Comparison of ENCODE assay signal across 37 cellular contexts in the genomic region with DNA sequence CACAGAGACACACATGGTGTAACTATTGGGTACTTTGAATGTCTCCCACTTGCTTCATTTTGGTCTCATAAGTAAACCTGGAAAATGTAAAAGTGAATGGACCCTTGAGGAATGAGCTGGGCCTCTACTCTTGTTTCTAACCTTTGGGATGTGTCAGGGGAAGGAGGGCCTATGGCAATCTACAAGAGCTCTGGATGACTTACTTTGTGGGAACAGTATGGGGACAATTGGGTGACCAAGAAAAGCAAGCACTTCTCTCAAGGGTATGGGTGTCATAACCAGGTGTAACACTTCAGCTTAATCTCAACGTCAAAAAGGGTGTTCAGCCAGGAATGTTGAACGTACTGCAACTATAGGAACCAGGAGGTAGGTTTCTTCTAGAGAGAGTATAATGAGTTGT.
DNase-seq lines count a peak whose midpoint lies in the region; ATAC-seq, FAIRE-seq and TF ChIP-seq lines count a peak whose summit lies in the region.
"Had no signal": no experiment of that assay in that cellular context is flagged by ENCODE, and none has a peak within 500 bp of the region (broad histone marks: within the 10 kb centered on the region; RNA-seq: fewer than 3 reads in every experiment).

No MANE protein-coding gene starts in this region.

- H2AFZ ChIP-seq in mammary epithelial cell (ENCODE audit: low read depth, low read length), result no peak overlapping the region

- FAIRE-seq in RCC 7860 (lab: Jason Lieb, UNC), result no peak
- FAIRE-seq: A204.1, A549, D721Med had no signal

- no peak for DNase-seq in left lung
- no peak for DNase-seq in lower lobe of right lung
- no peak for DNase-seq in lung (ENCODE audit: low spot score)
- DNase-seq in upper lobe of right lung, result no peak
- no peak for DNase-seq in RCC 7860 (ENCODE audit: low spot score)
- DNase-seq in activated CD8-positive, alpha-beta memory T cell treated with anti-CD3 and anti-CD28 coated beads, Interleukin-2, amount 10 ng/mL, durations not matched to agents 7 days and 5 days, result no peak
- DNase-seq in mammary epithelial cell, result no peak
- DNase-seq in A172 (ENCODE audit: low spot score), result no peak
- DNase-seq: 8988T; ACHN; AML-193; BE2C; C1 segment of cervical spinal cord; Caco-2; Calu3; CD4-positive, alpha-beta memory T cell; CD4-positive, alpha-beta T cell; CD4-positive, CD25-positive, alpha-beta regulatory T cell; CD8-positive, alpha-beta memory T cell; CD8-positive, alpha-beta T cell; COR-L47; DMS 273 treated with DMSO at 0.1 percent for 48 hours; DMS153; DMS53; DMS79; DMS79 treated with DMSO at 0.1 percent for 48 hours; DND-41; EL had no signal

- CTCF ChIA-PET in activated CD8-positive, alpha-beta memory T cell treated with anti-CD3 and anti-CD28 coated beads, Interleukin-2, amount 10 ng/mL, durations not matched to agents 7 days and 5 days (lab: Charles Lee), result no interaction called here
- CTCF ChIA-PET in mammary epithelial cell (lab: Charles Lee; ENCODE audit: low non-redundant PET), result no interaction called here

- no peaks in the 10 kb centered on the region for H3K9me3 ChIP-seq in left lung
- no peaks in the 10 kb centered on the region for H3K9me3 ChIP-seq in lower lobe of right lung
- no peaks in the 10 kb centered on the region for H3K9me3 ChIP-seq in lung (ENCODE audit: control insufficient read depth in 2 of 2, insufficient read depth in 1 of 2, low read length in 1 of 2)
- no peaks in the 10 kb centered on the region for H3K9me3 ChIP-seq in upper lobe of right lung
- no peaks in the 10 kb centered on the region for H3K9me3 ChIP-seq in mammary epithelial cell (replicated peaks; ENCODE audit: insufficient read depth, low read length)
- H3K9me3 ChIP-seq: A549; BE2C; BLaER1; BLaER1 treated with 17β-estradiol and CSF1 and Interleukin-3, amounts not matched to agents 10 nM and 100 nM; Caco-2 had no signal

- H3K36me3 Mint-ChIP-seq in activated CD8-positive, alpha-beta memory T cell treated with anti-CD3 and anti-CD28 coated beads, Interleukin-2, amount 10 ng/mL, durations not matched to agents 7 days and 5 days, result no peaks in the 10 kb centered on the region
- H3K36me3 Mint-ChIP-seq: CD14-positive monocyte; CD4-positive, alpha-beta memory T cell; CD4-positive, CD25-positive, alpha-beta regulatory T cell; CD8-positive, alpha-beta memory T cell; CD8-positive, alpha-beta T cell had no signal

- H3K9me3 Mint-ChIP-seq in activated CD8-positive, alpha-beta memory T cell treated with anti-CD3 and anti-CD28 coated beads, Interleukin-2, amount 10 ng/mL, durations not matched to agents 7 days and 5 days (ENCODE audit: low read depth), result no peaks in the 10 kb centered on the region
- H3K9me3 Mint-ChIP-seq: CD4-positive, alpha-beta T cell; CD8-positive, alpha-beta T cell had no signal

- in situ Hi-C loops in mammary epithelial cell (cut with MboI; ENCODE audit: low sequenced_read_pairs in 2 of 2), result no loop called here

- no peak overlapping the region for H3K4me2 ChIP-seq in mammary epithelial cell (ENCODE audit: insufficient read depth, low read depth, low read length)
- H3K4me2 ChIP-seq: A549; BLaER1; BLaER1 treated with 17β-estradiol and CSF1 and Interleukin-3, amounts not matched to agents 10 nM and 100 nM had no signal

- no peaks in the 10 kb centered on the region for H3K27me3 ChIP-seq in left lung
- no peaks in the 10 kb centered on the region for H3K27me3 ChIP-seq in lower lobe of right lung (ENCODE audit: low read depth)
- H3K27me3 ChIP-seq in lung (ENCODE audit: control insufficient read depth, insufficient read depth), result no peaks in the 10 kb centered on the region
- no peaks in the 10 kb centered on the region for H3K27me3 ChIP-seq in upper lobe of right lung
- H3K27me3 ChIP-seq in mammary epithelial cell (ENCODE audit: insufficient read depth, low read length), result no peaks in the 10 kb centered on the region
- H3K27me3 ChIP-seq: BLaER1; BLaER1 treated with 17β-estradiol and CSF1 and Interleukin-3, amounts not matched to agents 10 nM and 100 nM had no signal

- H3K27ac ChIP-seq in left lung (no peak overlapping the region), lower lobe of right lung (no peak overlapping the region), lung (ENCODE audit: low read depth in 1 of 2, low read length in 1 of 2) (no peak overlapping the region), upper lobe of right lung (no peak overlapping the region), mammary epithelial cell (ENCODE audit: insufficient read depth, low read depth, low read length) (no peak overlapping the region)
- H3K27ac ChIP-seq: 22Rv1; A549; BLaER1; BLaER1 treated with 17β-estradiol and CSF1 and Interleukin-3, amounts not matched to agents 10 nM and 100 nM; C4-2B had no signal

- no peaks in the 10 kb centered on the region for H3K4me1 Mint-ChIP-seq in activated CD8-positive, alpha-beta memory T cell treated with anti-CD3 and anti-CD28 coated beads, Interleukin-2, amount 10 ng/mL, durations not matched to agents 7 days and 5 days
- H3K4me1 Mint-ChIP-seq: B cell; CD14-positive monocyte; CD4-positive, alpha-beta memory T cell; CD4-positive, CD25-positive, alpha-beta regulatory T cell; CD8-positive, alpha-beta memory T cell had no signal

- no peak overlapping the region for H3K4me3 ChIP-seq in left lung
- no peak overlapping the region for H3K4me3 ChIP-seq in lower lobe of right lung
- H3K4me3 ChIP-seq in lung, result no peak overlapping the region
- H3K4me3 ChIP-seq in upper lobe of right lung, result no peak overlapping the region
- no peak overlapping the region for H3K4me3 ChIP-seq in mammary epithelial cell (replicated peaks in 1 of 3; ENCODE audit: insufficient read depth in 1 of 3, low read depth in 2 of 3, low read length in 3 of 3)
- H3K4me3 ChIP-seq: A549; BLaER1; BLaER1 treated with 17β-estradiol and CSF1 and Interleukin-3, amounts not matched to agents 10 nM and 100 nM had no signal

- no peaks in the 10 kb centered on the region for H3K36me3 ChIP-seq in left lung
- no peaks in the 10 kb centered on the region for H3K36me3 ChIP-seq in lower lobe of right lung
- no peaks in the 10 kb centered on the region for H3K36me3 ChIP-seq in lung (ENCODE audit: control insufficient read depth in 2 of 2, insufficient read depth in 2 of 2, low read length in 2 of 2)
- H3K36me3 ChIP-seq in upper lobe of right lung, result no peaks in the 10 kb centered on the region
- H3K36me3 ChIP-seq in mammary epithelial cell (ENCODE audit: insufficient read depth, low read length), result no peaks in the 10 kb centered on the region
- H3K36me3 ChIP-seq: BE2C; BLaER1; BLaER1 treated with 17β-estradiol and CSF1 and Interleukin-3, amounts not matched to agents 10 nM and 100 nM had no signal

- dilution Hi-C loops in mammary epithelial cell (cut with HindIII; ENCODE audit: low sequenced_read_pairs), result no loop called here

- no peak overlapping the region for H3K27ac Mint-ChIP-seq in activated CD8-positive, alpha-beta memory T cell treated with anti-CD3 and anti-CD28 coated beads, Interleukin-2, amount 10 ng/mL, durations not matched to agents 7 days and 5 days
- H3K27ac Mint-ChIP-seq: B cell; CD4-positive, alpha-beta memory T cell; CD4-positive, alpha-beta T cell; CD4-positive, CD25-positive, alpha-beta regulatory T cell; CD8-positive, alpha-beta memory T cell; CD8-positive, alpha-beta T cell had no signal

- ATAC-seq in left lung (peak; percentile 81), lower lobe of right lung (peak; percentile 57 to 75), lung (ENCODE audit: insufficient read depth, low FRiP score) (peak; percentile 44), upper lobe of right lung (peak; percentile 39)
- ATAC-seq in activated CD8-positive, alpha-beta memory T cell treated with anti-CD3 and anti-CD28 coated beads, Interleukin-2, amount 10 ng/mL, durations not matched to agents 7 days and 5 days, result no peak
- ATAC-seq: A549; CD8-positive, alpha-beta T cell had no signal

- no peak overlapping the region for H3K9ac ChIP-seq in mammary epithelial cell (ENCODE audit: insufficient read depth, low read length)
- H3K9ac ChIP-seq: BLaER1; BLaER1 treated with 17β-estradiol and CSF1 and Interleukin-3, amounts not matched to agents 10 nM and 100 nM had no signal

- H3K79me2 ChIP-seq in mammary epithelial cell (ENCODE audit: insufficient read depth, low read length), result no peaks in the 10 kb centered on the region

- no peak for TF ChIP-seq CTCF in left lung (IDR thresholded peaks at IDR 0.05)
- no peak for TF ChIP-seq CTCF in lower lobe of right lung (IDR thresholded peaks at IDR 0.05)
- TF ChIP-seq CTCF in lung (IDR thresholded peaks at IDR 0.05; ENCODE audit: control extremely low read depth, extremely low read depth), result no peak
- no peak for TF ChIP-seq CTCF in upper lobe of right lung (IDR thresholded peaks at IDR 0.05)
- TF ChIP-seq CTCF in mammary epithelial cell (conservative IDR thresholded peaks at IDR 0.05 in 1 of 2, IDR thresholded peaks at IDR 0.05 in 1 of 2; ENCODE audit: extremely low read depth in 1 of 2, insufficient read depth in 1 of 2, low read depth in 1 of 2, low read length in 2 of 2), result no peak

- H4K20me1 ChIP-seq in mammary epithelial cell (ENCODE audit: insufficient read depth, low read length), result no peaks in the 10 kb centered on the region
- H4K20me1 ChIP-seq: BLaER1; BLaER1 treated with 17β-estradiol and CSF1 and Interleukin-3, amounts not matched to agents 10 nM and 100 nM had no signal

- no peak overlapping the region for H3K4me3 Mint-ChIP-seq in activated CD8-positive, alpha-beta memory T cell treated with anti-CD3 and anti-CD28 coated beads, Interleukin-2, amount 10 ng/mL, durations not matched to agents 7 days and 5 days
- H3K4me3 Mint-ChIP-seq: B cell; CD14-positive monocyte; CD4-positive, alpha-beta memory T cell; CD4-positive, alpha-beta T cell; CD4-positive, CD25-positive, alpha-beta regulatory T cell; CD8-positive, alpha-beta memory T cell; CD8-positive, alpha-beta T cell had no signal

- H3K4me1 ChIP-seq in left lung, result no peaks in the 10 kb centered on the region
- H3K4me1 ChIP-seq in lower lobe of right lung, result no peaks in the 10 kb centered on the region
- H3K4me1 ChIP-seq in lung (ENCODE audit: control insufficient read depth in 2 of 2, insufficient read depth in 2 of 2, low read length in 2 of 2), result peaks cover 0 to 4% of the 10 kb centered on the region in 2 donors
- H3K4me1 ChIP-seq in upper lobe of right lung, result no peaks in the 10 kb centered on the region
- peaks cover under 1% of the 10 kb centered on the region for H3K4me1 ChIP-seq in mammary epithelial cell (ENCODE audit: insufficient read depth, low read length)
- H3K4me1 ChIP-seq: A549, Caco-2 had no signal

- intact Hi-C loops in left lung (cut with DNase I) (no loop called here), lower lobe of right lung (cut with DNase I) (no loop called here), upper lobe of right lung (cut with DNase I) (no loop called here), mammary epithelial cell (cut with micrococcal nuclease) (no loop called here)

- BruUV-seq in mammary epithelial cell (replicated peaks; lab: Mats Ljungman, UMichigan), result no TSS peak

- H3K27me3 Mint-ChIP-seq in activated CD8-positive, alpha-beta memory T cell treated with anti-CD3 and anti-CD28 coated beads, Interleukin-2, amount 10 ng/mL, durations not matched to agents 7 days and 5 days, result no peaks in the 10 kb centered on the region
- H3K27me3 Mint-ChIP-seq: B cell; CD4-positive, alpha-beta memory T cell; CD4-positive, CD25-positive, alpha-beta regulatory T cell; CD8-positive, alpha-beta memory T cell had no signal

- WGBS in lung, 2 donors, result 59 to 84% methylated on average over 2 of the region's 2 CpGs
- 86% methylated on average over 2 of the region's 2 CpGs for WGBS in mammary epithelial cell (ENCODE audit: low coverage, missing lambda C conversion rate)
